ENCODE assay signal across 10 cellular contexts in the genomic region with DNA sequence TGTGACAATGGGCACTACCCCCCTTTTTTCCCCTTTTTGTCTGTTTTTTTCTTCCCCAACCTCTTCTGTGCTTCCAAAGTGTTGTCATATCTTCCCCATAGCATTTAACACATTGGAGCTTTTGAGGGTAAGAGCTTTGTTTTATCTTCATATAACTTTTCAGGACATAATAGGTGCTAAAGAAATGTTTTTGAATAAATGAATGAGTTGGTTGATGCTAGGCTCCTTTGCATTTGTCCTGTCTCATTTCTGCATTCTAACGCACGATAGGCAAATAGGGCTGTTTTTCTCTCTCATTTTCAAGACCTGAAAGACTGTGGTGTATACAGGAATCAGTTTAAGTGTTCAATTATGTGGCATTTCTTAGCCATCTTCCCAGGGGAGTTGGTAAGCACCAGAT. TPM values are rescaled to one million over a fixed set of nuclear protein-coding genes. Genes with fewer than 3 reads are reported as not detected.
DNase-seq lines count a peak whose midpoint lies in the region; ATAC-seq and TF ChIP-seq lines count a peak whose summit lies in the region.
"Had no signal": no experiment of that assay in that cellular context is flagged by ENCODE, and none has a peak within 500 bp of the region (broad histone marks: within the 10 kb centered on the region; RNA-seq: fewer than 3 reads in every experiment).

No MANE protein-coding gene starts in this region.

- ATAC-seq in HCT116 (no peak), GM21526 (IDR thresholded peaks at IDR 0.05; ENCODE audit: low FRiP score, unreplicated experiment) (no peak), GM19351 (IDR thresholded peaks at IDR 0.05; ENCODE audit: unreplicated experiment) (no peak)

- H3K36me3 ChIP-seq in ACC112 (ENCODE audit: insufficient read depth, low read length) (no peaks in the 10 kb centered on the region; the same call in 1 of the 2 replicates), HCT116 (ENCODE audit: control insufficient read depth in 1 of 2, insufficient read depth in 2 of 2, low read length in 2 of 2) (peaks cover 4 to 14% of the 10 kb centered on the region in 2 experiments; a peak in 3 of 4 replicates), mesodermal cell (ENCODE audit: control insufficient read depth, insufficient read depth, low read length) (peaks cover 25% of the 10 kb centered on the region)

- H3K27me3 ChIP-seq in ACC112 (ENCODE audit: insufficient read depth, low read length) (no peaks in the 10 kb centered on the region), HCT116 (ENCODE audit: insufficient read depth, low read length) (no peaks in the 10 kb centered on the region)
- H3K27me3 ChIP-seq: tibial artery had no signal

- peak overlapping the region; percentile 84 for H3K4me2 ChIP-seq in HCT116 (ENCODE audit: low read length)

- DNase-seq in HCT116 (ENCODE audit: low read depth, low spot score) (no peak), C1 segment of cervical spinal cord (lab: John Stamatoyannopoulos, UW) (no peak), mesenteric fat pad (ENCODE audit: low spot score) (no peak)
- no peak for DNase-seq in activated T-helper 2 cell treated with anti-CD3 and anti-CD28 coated beads, Interferon-gamma antibody, Interleukin-2, Interleukin-4, amounts not matched to agents 10 μg/mL and 5 μg/mL and 100 μg/mL, durations not matched to agents 14 hours and 24 hours and 36 hours (ENCODE audit: low spot score)
- DNase-seq: NCI-H2081 treated with DMSO at 0.1 percent for 48 hours had no signal

- H3K4me1 ChIP-seq in ACC112 (ENCODE audit: control insufficient read depth, insufficient read depth, low read length, unreplicated experiment) (peaks cover 18% of the 10 kb centered on the region), HCT116 (ENCODE audit: control insufficient read depth in 1 of 2, insufficient read depth in 2 of 2, low read length in 2 of 2) (peaks cover 11 to 24% of the 10 kb centered on the region in 2 experiments), mesodermal cell (ENCODE audit: control insufficient read depth, insufficient read depth, low read length, poor library complexity, severe bottlenecking) (peaks cover 7% of the 10 kb centered on the region)

- no peaks in the 10 kb centered on the region for H3K27me3 Mint-ChIP-seq in activated T-helper 2 cell treated with anti-CD3 and anti-CD28 coated beads, Interferon-gamma antibody, Interleukin-2, Interleukin-4, amounts not matched to agents 10 μg/mL and 5 μg/mL and 100 μg/mL, durations not matched to agents 14 hours and 24 hours and 36 hours (ENCODE audit: low read depth)

- no peak for TF ChIP-seq POLR2A in HCT116 (IDR thresholded peaks at IDR 0.05; ENCODE audit: borderline replicate concordance, extremely low read depth, insufficient read depth, insufficient read length)

- TF ChIP-seq CTCF in HCT116 (IDR thresholded peaks at IDR 0.05 in 2 of 3, conservative IDR thresholded peaks at IDR 0.05 in 1 of 3; ENCODE audit: borderline replicate concordance in 1 of 3, insufficient read depth in 1 of 3, low read depth in 2 of 3, low read length in 2 of 3): no peak

- no peaks in the 10 kb centered on the region for H3K9me2 ChIP-seq in HCT116 (ENCODE audit: insufficient read depth)

- H3K36me3 Mint-ChIP-seq in activated T-helper 2 cell treated with anti-CD3 and anti-CD28 coated beads, Interferon-gamma antibody, Interleukin-2, Interleukin-4, amounts not matched to agents 10 μg/mL and 5 μg/mL and 100 μg/mL, durations not matched to agents 14 hours and 24 hours and 36 hours (ENCODE audit: low read depth): peaks cover 26% of the 10 kb centered on the region

- H3K9me3 ChIP-seq in HCT116 (ENCODE audit: control insufficient read depth in 1 of 2, insufficient read depth in 1 of 2, low read depth in 1 of 2, low read length in 2 of 2) (no peaks in the 10 kb centered on the region), mesodermal cell (ENCODE audit: control insufficient read depth, low read length) (no peaks in the 10 kb centered on the region)
- H3K9me3 ChIP-seq: tibial artery had no signal

- H2AFZ ChIP-seq in ACC112 (ENCODE audit: low read length, unreplicated experiment) (peak overlapping the region; percentile 62), HCT116 (ENCODE audit: low read depth, low read length, poor library complexity, severe bottlenecking) (no peak overlapping the region)

- peak overlapping the region; percentile 88 for H3K4me3 ChIP-seq in ACC112 (ENCODE audit: low read depth, low read length)
- H3K4me3 ChIP-seq in HCT116 (replicated peaks in 1 of 2; ENCODE audit: low read depth in 1 of 2, low read length in 2 of 2): peak overlapping the region; percentile 87 to 95
- H3K4me3 ChIP-seq in mesodermal cell (ENCODE audit: extremely low read depth, insufficient read depth, low read length, poor library complexity, severe bottlenecking): peak overlapping the region; percentile 80

- no TSS peak for BruUV-seq in HCT116 (replicated peaks; lab: Mats Ljungman, UMichigan)

- RAD21 ChIA-PET in HCT116 (lab: Charles Lee; ENCODE audit: low non-redundant PET in 1 of 2, low total read pairs in 2 of 2, uncharacterized antibody in 2 of 2, unreplicated experiment in 2 of 2): interaction anchor here in 1 of 2 experiments (0.5 kb wide), 1 partner anchor 233 kb away, joined by 3 read pairs; no protein-coding TSS in a partner anchor

- CTCF ChIA-PET in HCT116 (lab: Charles Lee): interaction anchor here (1.1 kb wide), 1 partner anchor 15 kb away, joined by 3 read pairs; no protein-coding TSS in a partner anchor

- H3K27ac Mint-ChIP-seq in activated T-helper 2 cell treated with anti-CD3 and anti-CD28 coated beads, Interferon-gamma antibody, Interleukin-2, Interleukin-4, amounts not matched to agents 10 μg/mL and 5 μg/mL and 100 μg/mL, durations not matched to agents 14 hours and 24 hours and 36 hours: peak overlapping the region; percentile 83

- peaks cover 63% of the 10 kb centered on the region for H3K79me2 ChIP-seq in ACC112 (ENCODE audit: control insufficient read depth, insufficient read depth, low read length, unreplicated experiment)
- H3K79me2 ChIP-seq in HCT116 (ENCODE audit: insufficient read depth, low read length): peaks cover 50% of the 10 kb centered on the region

- H3K27ac ChIP-seq in ACC112 (ENCODE audit: low read depth, low read length): no peak overlapping the region
- no peak overlapping the region for H3K27ac ChIP-seq in HCT116 (ENCODE audit: low read depth, low read length)
- peak overlapping the region; percentile 92 for H3K27ac ChIP-seq in mesodermal cell (ENCODE audit: low read depth, low read length, severe bottlenecking)

- 100% methylated on average over 2 of the region's 2 CpGs for WGBS in mesodermal cell (ENCODE audit: insufficient coverage in 2 of 2), 2 experiments

- TF ChIP-seq RAD21 in HCT116 (IDR thresholded peaks at IDR 0.05; ENCODE audit: low read depth): no peak

- H3K9ac ChIP-seq in HCT116 (ENCODE audit: low read length): peak overlapping the region; percentile 65

- H4K20me1 ChIP-seq in HCT116 (ENCODE audit: insufficient read depth): no peaks in the 10 kb centered on the region

- H3K4me3 Mint-ChIP-seq in activated T-helper 2 cell treated with anti-CD3 and anti-CD28 coated beads, Interferon-gamma antibody, Interleukin-2, Interleukin-4, amounts not matched to agents 10 μg/mL and 5 μg/mL and 100 μg/mL, durations not matched to agents 14 hours and 24 hours and 36 hours (ENCODE audit: low read depth): peak overlapping the region; percentile 97

- H3K9me3 Mint-ChIP-seq in activated T-helper 2 cell treated with anti-CD3 and anti-CD28 coated beads, Interferon-gamma antibody, Interleukin-2, Interleukin-4, amounts not matched to agents 10 μg/mL and 5 μg/mL and 100 μg/mL, durations not matched to agents 14 hours and 24 hours and 36 hours: no peaks in the 10 kb centered on the region

- peaks cover 42% of the 10 kb centered on the region for H3K4me1 Mint-ChIP-seq in activated T-helper 2 cell treated with anti-CD3 and anti-CD28 coated beads, Interferon-gamma antibody, Interleukin-2, Interleukin-4, amounts not matched to agents 10 μg/mL and 5 μg/mL and 100 μg/mL, durations not matched to agents 14 hours and 24 hours and 36 hours (ENCODE audit: low read depth)

- intact Hi-C loops in HCT116 (cut with micrococcal nuclease): loop anchor here (5.0 kb wide), 2 partner anchors 108 to 173 kb away; no protein-coding TSS in a partner anchor
- intact Hi-C loops in activated T-helper 2 cell treated with anti-CD3 and anti-CD28 coated beads, Interferon-gamma antibody, Interleukin-2, Interleukin-4, amounts not matched to agents 10 μg/mL and 5 μg/mL and 100 μg/mL, durations not matched to agents 14 hours and 24 hours and 36 hours (cut with micrococcal nuclease): no loop called here

- POLR2A ChIA-PET in HCT116 (lab: Charles Lee): no interaction called here

TF ChIP-seq in HCT116, 20 proteins besides CTCF, POLR2A, EP300 and RAD21 (continues in another document):
- TF ChIP-seq SRF (IDR thresholded peaks at IDR 0.05; ENCODE audit: low read depth): no peak
- no peak for TF ChIP-seq EGR1 (IDR thresholded peaks at IDR 0.05; ENCODE audit: low read depth)
- TF ChIP-seq, protein P1, sequence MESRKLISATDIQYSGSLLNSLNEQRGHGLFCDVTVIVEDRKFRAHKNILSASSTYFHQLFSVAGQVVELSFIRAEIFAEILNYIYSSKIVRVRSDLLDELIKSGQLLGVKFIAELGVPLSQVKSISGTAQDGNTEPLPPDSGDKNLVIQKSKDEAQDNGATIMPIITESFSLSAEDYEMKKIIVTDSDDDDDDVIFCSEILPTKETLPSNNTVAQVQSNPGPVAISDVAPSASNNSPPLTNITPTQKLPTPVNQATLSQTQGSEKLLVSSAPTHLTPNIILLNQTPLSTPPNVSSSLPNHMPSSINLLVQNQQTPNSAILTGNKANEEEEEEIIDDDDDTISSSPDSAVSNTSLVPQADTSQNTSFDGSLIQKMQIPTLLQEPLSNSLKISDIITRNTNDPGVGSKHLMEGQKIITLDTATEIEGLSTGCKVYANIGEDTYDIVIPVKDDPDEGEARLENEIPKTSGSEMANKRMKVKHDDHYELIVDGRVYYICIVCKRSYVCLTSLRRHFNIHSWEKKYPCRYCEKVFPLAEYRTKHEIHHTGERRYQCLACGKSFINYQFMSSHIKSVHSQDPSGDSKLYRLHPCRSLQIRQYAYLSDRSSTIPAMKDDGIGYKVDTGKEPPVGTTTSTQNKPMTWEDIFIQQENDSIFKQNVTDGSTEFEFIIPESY (IDR thresholded peaks at IDR 0.05; ENCODE audit: extremely low read depth, insufficient replicate concordance, low read length): no peak

RNA-seq across cellular contexts. Expression of a gene that starts 0.8 kb away (rescaled TPM):
- total RNA-seq in HCT116 (2021; ENCODE audit: unreplicated experiment) (52.9 TPM), mesenteric fat pad (21.3 TPM)
- 30.9 and 37.5 TPM in 2 replicates for polyA plus RNA-seq in HCT116 (2012)
- 62.1 and 66.0 TPM in 2 replicates for total RNA-seq in activated T-helper 2 cell treated with anti-CD3 and anti-CD28 coated beads, Interferon-gamma antibody, Interleukin-2, Interleukin-4, amounts not matched to agents 10 μg/mL and 5 μg/mL and 100 μg/mL, durations not matched to agents 14 hours and 24 hours and 36 hours
- 65.3 TPM for polyA plus RNA-seq in mesodermal cell (2013, experiment 1 of 2)
- 52.1 TPM for polyA plus RNA-seq in mesodermal cell (2013, experiment 2 of 2)

RNA-seq across cellular contexts. Expression of a gene that starts 4.3 kb away (rescaled TPM):
- 26.6 TPM for total RNA-seq in HCT116 (2021; ENCODE audit: unreplicated experiment)
- 20.2 and 26.9 TPM in 2 replicates for polyA plus RNA-seq in HCT116 (2012)
- total RNA-seq in activated T-helper 2 cell treated with anti-CD3 and anti-CD28 coated beads, Interferon-gamma antibody, Interleukin-2, Interleukin-4, amounts not matched to agents 10 μg/mL and 5 μg/mL and 100 μg/mL, durations not matched to agents 14 hours and 24 hours and 36 hours: 35.5 and 35.6 TPM in 2 replicates
- polyA plus RNA-seq in mesodermal cell (2013, experiment 1 of 2): 41.4 TPM
- 37.1 TPM for polyA plus RNA-seq in mesodermal cell (2013, experiment 2 of 2)
- total RNA-seq in mesenteric fat pad: 21.8 TPM
